In genomic region chrX:130166503-130166777, GRCh38 we compare ENCODE assay signal across 7 cellular contexts. TPM values are rescaled to one million over a fixed set of nuclear protein-coding genes. Genes with fewer than 3 reads are reported as not detected.
DNase-seq lines count a peak whose midpoint lies in the region; ATAC-seq and TF ChIP-seq lines count a peak whose summit lies in the region.

No MANE protein-coding gene starts in this region.

- peaks cover 26% of the 10 kb centered on the region for H3K4me1 Mint-ChIP-seq in activated naive CD8-positive, alpha-beta T cell treated with anti-CD3 and anti-CD28 coated beads for 36 hours
- H3K4me1 Mint-ChIP-seq in immature natural killer cell = peaks cover 31 to 46% of the 10 kb centered on the region in 2 donors

- TF ChIP-seq EP300 in stomach (IDR thresholded peaks at IDR 0.05) = no peak

- H3K4me1 ChIP-seq in HUES64 (ENCODE audit: insufficient read depth, low read length) (peaks cover 9% of the 10 kb centered on the region), stomach (peaks cover 0 to 46% (median 24%) of the 10 kb centered on the region in 4 donors)

- TF ChIP-seq CTCF in stomach (IDR thresholded peaks at IDR 0.05) = no peak

- peak overlapping the region; percentile 56; the same call in 1 of the 2 replicates for H3K9ac ChIP-seq in HUES64 (ENCODE audit: low read depth, low read length)

- no peak for ATAC-seq in GM18909 (IDR thresholded peaks at IDR 0.05; ENCODE audit: poor library complexity, unreplicated experiment)

- H3K36me3 ChIP-seq in HUES64 (ENCODE audit: insufficient read depth, low read length) (no peaks in the 10 kb centered on the region; the same call in 1 of the 2 replicates), stomach (no peaks in the 10 kb centered on the region)

- H3K9me3 ChIP-seq in HUES64 (ENCODE audit: insufficient read depth, low read depth, low read length) = no peaks in the 10 kb centered on the region
- no peaks in the 10 kb centered on the region for H3K9me3 ChIP-seq in stomach

- H3K4me3 ChIP-seq in HUES64 (ENCODE audit: low read length) (peak overlapping the region; percentile 86), stomach (peak overlapping the region; percentile 53 to 60 (median 56))

- H3K4me3 Mint-ChIP-seq in activated naive CD8-positive, alpha-beta T cell treated with anti-CD3 and anti-CD28 coated beads for 36 hours = peak overlapping the region; percentile 95
- H3K4me3 Mint-ChIP-seq in immature natural killer cell = peak overlapping the region; percentile 85 to 95 (median 94)

- intact Hi-C loops in stomach (cut with DNase I; ENCODE audit: low total_unique reads) = no loop called here

- no peak for TF ChIP-seq POLR2A in stomach (IDR thresholded peaks at IDR 0.05)

- H3K27me3 Mint-ChIP-seq in activated naive CD8-positive, alpha-beta T cell treated with anti-CD3 and anti-CD28 coated beads for 36 hours = no peaks in the 10 kb centered on the region
- peaks cover 9 to 10% (median 10%) of the 10 kb centered on the region in 3 donors for H3K27me3 Mint-ChIP-seq in immature natural killer cell (ENCODE audit: low read depth in 3 of 3)

- H3K27ac ChIP-seq in HUES64 (ENCODE audit: low read depth, low read length) = no peak overlapping the region
- H3K27ac ChIP-seq in stomach = peak overlapping the region; percentile 83 to 92 (median 91)

- no peak for DNase-seq in activated naive CD8-positive, alpha-beta T cell treated with anti-CD3 and anti-CD28 coated beads for 36 hours
- DNase-seq in immature natural killer cell = no peak
- DNase-seq in stomach = no peak
- DNase-seq in NCI-H748 treated with DMSO at 0.1 percent for 48 hours (lab: John Stamatoyannopoulos, UW) = no peak
- no peak for DNase-seq in NCI-H2029 (lab: John Stamatoyannopoulos, UW)

- H3K27me3 ChIP-seq in HUES64 (ENCODE audit: insufficient read depth, low read length) (peaks cover 3% of the 10 kb centered on the region), stomach (no peaks in the 10 kb centered on the region)

- peak overlapping the region; percentile 93 for H3K27ac Mint-ChIP-seq in activated naive CD8-positive, alpha-beta T cell treated with anti-CD3 and anti-CD28 coated beads for 36 hours
- peak overlapping the region; percentile 88 to 96 (median 92) for H3K27ac Mint-ChIP-seq in immature natural killer cell

- H3K36me3 Mint-ChIP-seq in activated naive CD8-positive, alpha-beta T cell treated with anti-CD3 and anti-CD28 coated beads for 36 hours = peaks cover 4% of the 10 kb centered on the region
- H3K36me3 Mint-ChIP-seq in immature natural killer cell = no peaks in the 10 kb centered on the region

- H3K9me3 Mint-ChIP-seq in activated naive CD8-positive, alpha-beta T cell treated with anti-CD3 and anti-CD28 coated beads for 36 hours = no peaks in the 10 kb centered on the region
- no peaks in the 10 kb centered on the region for H3K9me3 Mint-ChIP-seq in immature natural killer cell

- 0% methylated on average over 2 of the region's 4 CpGs for WGBS in HUES64
- 1 to 44% (median 2%) methylated on average over 4 of the region's 4 CpGs for whole genome bisulfite sequencing in stomach, 5 donors

RNA-seq across cellular contexts. Expression of gene AIFM1, which starts 0.8 kb away (rescaled TPM):
- polyA plus RNA-seq in HUES64 (2013, experiment 1 of 2) = 34.4 TPM
- polyA plus RNA-seq in HUES64 (2013, experiment 2 of 2) = 36.2 TPM
- 10 to 100 TPM; 60.1 to 62.7 TPM for total RNA-seq in activated naive CD8-positive, alpha-beta T cell treated with anti-CD3 and anti-CD28 coated beads for 36 hours
- 10 to 100 TPM; 20.1 to 31.0 (median 29.0) TPM for polyA plus RNA-seq in immature natural killer cell
- 10 to 100 TPM in 4 of 5 donors, 1 to 10 TPM in 1; 2.9 to 29.6 (median 22.0) TPM for total RNA-seq in stomach
- 10 to 100 TPM; 24.7 to 33.5 (median 31.5) TPM for polyA plus RNA-seq in stomach

RNA-seq across cellular contexts. Expression of gene RAB33A, which starts 5.3 kb away (rescaled TPM):
- polyA plus RNA-seq in HUES64 (2013, experiment 1 of 2) = 4.8 TPM
- polyA plus RNA-seq in HUES64 (2013, experiment 2 of 2) = 5.3 TPM
- 10 to 100 TPM; 22.6 to 26.1 TPM for total RNA-seq in activated naive CD8-positive, alpha-beta T cell treated with anti-CD3 and anti-CD28 coated beads for 36 hours
- polyA plus RNA-seq in immature natural killer cell = 10 to 100 TPM; 10.5 to 20.9 (median 15.1) TPM
- 1 to 10 TPM in 1 of 5 donors, not detected in 4; 1.7 TPM for total RNA-seq in stomach
- polyA plus RNA-seq in stomach = 1 to 10 TPM in 1 of 3 donors, under 1 TPM in 2; 0.75 to 1.1 (median 0.75) TPM

RNA-seq across cellular contexts. Expression of gene ELF4, which starts 56.1 kb away (rescaled TPM):
- polyA plus RNA-seq in HUES64 (2013, experiment 1 of 2) = 0.40 TPM
- polyA plus RNA-seq in HUES64 (2013, experiment 2 of 2) = 0.82 TPM
- total RNA-seq in activated naive CD8-positive, alpha-beta T cell treated with anti-CD3 and anti-CD28 coated beads for 36 hours = 10 to 100 TPM; 17.3 to 17.6 TPM
- polyA plus RNA-seq in immature natural killer cell (10 to 100 TPM; 12.3 to 44.9 (median 14.7) TPM), stomach (10 to 100 TPM in 1 of 3 donors, 1 to 10 TPM in 2; 3.9 to 17.9 (median 7.0) TPM)
- total RNA-seq in stomach = 10 to 100 TPM in 3 of 5 donors, 1 to 10 TPM in 2; 7.1 to 34.5 (median 19.6) TPM

Comparison
In these comparisons a context has a peak if more than half of its experiments do, and no peak if none do; other contexts are left out.
1. RNA of gene RAB33A, which starts 5.3 kb away (total RNA-seq): 22.6 to 26.1 TPM in activated naive CD8-positive, alpha-beta T cell treated with anti-CD3 and anti-CD28 coated beads for 36 hours; 1.7 TPM in stomach; every median in the first group is over 4 times any median in the second.